In the genomic region with DNA sequence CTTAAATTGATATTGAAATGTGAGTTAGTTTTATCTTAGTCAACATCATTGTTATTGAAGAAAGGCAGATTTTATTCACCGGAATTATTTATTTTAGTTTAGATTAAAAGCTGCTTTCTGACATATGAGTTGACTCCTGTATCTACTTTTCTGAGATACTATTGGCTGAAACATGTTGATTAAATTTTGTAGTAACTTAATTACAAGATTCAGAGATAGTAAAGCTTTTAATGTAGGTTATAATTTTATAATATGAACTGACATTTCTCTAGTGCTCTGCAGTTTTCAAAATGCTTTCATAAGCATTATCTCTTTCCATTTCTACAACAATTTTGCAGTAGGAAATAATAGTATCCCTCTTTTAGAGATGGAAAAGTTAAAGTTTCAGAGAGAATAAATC, we compare ENCODE assay signal across 22 cellular contexts.
DNase-seq lines count a peak whose midpoint lies in the region; ATAC-seq, FAIRE-seq and TF ChIP-seq lines count a peak whose summit lies in the region.
"Had no signal": no experiment of that assay in that cellular context is flagged by ENCODE, and none has a peak within 500 bp of the region (broad histone marks: within the 10 kb centered on the region; RNA-seq: fewer than 3 reads in every experiment).

No MANE protein-coding gene starts in this region.

- no peaks in the 10 kb centered on the region for H3K9me3 ChIP-seq in SK-N-SH
- H3K9me3 ChIP-seq: BE2C, BLaER1, Caco-2 had no signal

- H3K4me3 ChIP-seq in LNCaP clone FGC (ENCODE audit: low read depth, low read length) (peak overlapping the region; percentile 96), SK-N-SH (ENCODE audit: low read depth in 2 of 2, low read length in 1 of 2) (no peak overlapping the region)
- H3K4me3 ChIP-seq: BLaER1, GM12878 had no signal

- no peaks in the 10 kb centered on the region; a peak in 1 of 4 replicates for H3K4me1 ChIP-seq in SK-N-SH (ENCODE audit: control insufficient read depth in 1 of 2, insufficient read depth in 2 of 2, low read depth in 1 of 2, low read length in 1 of 2)
- H3K4me1 ChIP-seq: BE2C, BLaER1, Caco-2 had no signal

- TF ChIP-seq RAD21 in SK-N-SH (IDR thresholded peaks at IDR 0.05; ENCODE audit: low read length), result no peak

- POLR2A ChIA-PET in SK-N-SH (lab: Yijun Ruan, JAX), result no interaction called here

- CTCF ChIA-PET in SK-N-SH (lab: Yijun Ruan, JAX), result interaction anchor here (0.9 kb wide), 1 partner anchor 16 kb away, joined by 3 read pairs; no protein-coding TSS in a partner anchor

- 12% methylated on average over 1 of the region's 1 CpG for WGBS in SK-N-SH (ENCODE audit: low lambda C conversion rate)

- no peaks in the 10 kb centered on the region for H3K36me3 ChIP-seq in SK-N-SH (replicated peaks in 1 of 2; ENCODE audit: control insufficient read depth in 1 of 2, insufficient read depth in 2 of 2, low read length in 1 of 2)
- H3K36me3 ChIP-seq: BE2C, BLaER1 had no signal

- H2AFZ ChIP-seq in SK-N-SH (ENCODE audit: low read depth), result no peak overlapping the region

- no peak overlapping the region for H3K4me2 ChIP-seq in SK-N-SH
- H3K4me2 ChIP-seq: BLaER1 had no signal

- TF ChIP-seq EP300 in SK-N-SH (IDR thresholded peaks at IDR 0.05; ENCODE audit: borderline replicate concordance in 1 of 2, low read depth in 1 of 2, low read length in 1 of 2), result peak in 1 of 2 experiments; percentile 52; a peak in 2 of 4 replicates

- no peak for TF ChIP-seq CTCF in LNCaP clone FGC (IDR thresholded peaks at IDR 0.05; ENCODE audit: control insufficient read depth, extremely low read depth, insufficient read depth)
- TF ChIP-seq CTCF in SK-N-SH (IDR thresholded peaks at IDR 0.05), result no peak

- H3K79me2 ChIP-seq in SK-N-SH (ENCODE audit: insufficient read depth), result no peaks in the 10 kb centered on the region

- H3K27ac ChIP-seq in SK-N-SH (ENCODE audit: low read depth in 2 of 2, low read length in 1 of 2), result no peak overlapping the region
- H3K27ac ChIP-seq: 22Rv1, BLaER1, C4-2B had no signal

- no peaks in the 10 kb centered on the region for H3K9me2 ChIP-seq in SK-N-SH

- FAIRE-seq in A204.1 (lab: Jason Lieb, UNC), result peak; percentile 32
- FAIRE-seq in frontal cortex (lab: Jason Lieb, UNC), result peak; percentile 23
- FAIRE-seq: D721Med, GM12878, GM12892, GM18507 had no signal

- no peaks in the 10 kb centered on the region for H4K20me1 ChIP-seq in SK-N-SH (ENCODE audit: insufficient read depth)
- H4K20me1 ChIP-seq: BLaER1 had no signal

- no peak for ATAC-seq in GM19467 (IDR thresholded peaks at IDR 0.05; ENCODE audit: unreplicated experiment)
- ATAC-seq: CD8-positive, alpha-beta T cell; GM12878 had no signal

- H3K27me3 ChIP-seq in SK-N-SH (ENCODE audit: insufficient read depth), result no peaks in the 10 kb centered on the region
- H3K27me3 ChIP-seq: BE2C, BLaER1 had no signal

- no peaks in the 10 kb centered on the region for H3F3A ChIP-seq in SK-N-SH (replicated peaks; ENCODE audit: insufficient read depth)

- no peak for DNase-seq in LNCaP clone FGC (ENCODE audit: low read depth)
- peak; percentile 16 for DNase-seq in SK-N-SH
- DNase-seq in frontal cortex (ENCODE audit: low spot score in 2 of 2), result no peak
- DNase-seq in C1 segment of cervical spinal cord (lab: John Stamatoyannopoulos, UW), result no peak
- DNase-seq in activated naive CD4-positive, alpha-beta T cell (lab: John Stamatoyannopoulos, UW), result no peak
- DNase-seq: ACHN; BE2C; Caco-2; Calu3; CD4-positive, alpha-beta T cell; CD8-positive, alpha-beta T cell; DMS79 treated with DMSO at 0.1 percent for 48 hours; GDM1 had no signal

- H3K9ac ChIP-seq in SK-N-SH, result no peak overlapping the region
- H3K9ac ChIP-seq: BLaER1 had no signal

TF ChIP-seq in SK-N-SH, 30 proteins besides CTCF, POLR2A, EP300 and RAD21:
- peak; percentile 50 for TF ChIP-seq GATA2 (CRISPR knock-in tag; IDR thresholded peaks at IDR 0.05)
- no peak for TF ChIP-seq NRF1 (IDR thresholded peaks at IDR 0.05; ENCODE audit: low read depth, low read length)
